8 cellular contexts compared by ENCODE assay signal in the genomic region with DNA sequence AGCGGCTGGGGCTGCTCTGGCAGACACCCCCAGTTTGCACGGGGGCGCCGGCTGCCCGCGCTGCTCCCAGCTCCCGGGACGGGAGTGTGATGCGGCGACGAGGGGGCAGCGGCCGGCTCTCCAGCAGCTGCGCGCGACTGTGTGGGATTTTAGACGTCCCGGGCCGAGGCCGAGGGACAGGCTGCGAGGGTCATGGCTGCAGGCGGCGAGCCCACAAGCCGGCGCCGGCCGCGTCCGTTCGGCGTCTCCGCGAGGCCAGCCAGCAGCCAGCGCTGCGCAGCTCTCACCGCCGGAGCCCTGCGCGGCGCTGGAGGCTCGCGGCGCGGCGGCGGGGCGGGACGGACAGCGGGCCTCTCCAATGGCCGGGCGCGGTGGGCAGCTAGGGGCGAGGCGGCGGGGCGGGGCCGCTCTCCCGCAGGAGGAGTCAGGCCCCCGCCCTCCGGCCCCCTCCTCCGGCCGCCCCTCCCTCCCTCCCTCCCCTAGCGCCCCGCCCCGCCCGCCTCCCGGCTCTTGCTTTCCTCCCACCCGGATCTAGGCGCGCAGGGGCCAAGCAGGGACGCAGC. TPM values are rescaled to one million over a fixed set of nuclear protein-coding genes. Genes with fewer than 3 reads are reported as not detected.
DNase-seq lines count a peak whose midpoint lies in the region; ATAC-seq and TF ChIP-seq lines count a peak whose summit lies in the region.

A gene (minus strand): TSS at position 285 of the 563 bp plus-strand sequence. CDS start 310 bp downstream, outside the sequence.

- H3K36me3 ChIP-seq in HUES64 (ENCODE audit: insufficient read depth, low read length) (peaks cover 15% of the 10 kb centered on the region), PC-9 (ENCODE audit: low read depth) (no peaks in the 10 kb centered on the region), neuronal stem cell (replicated peaks in 1 of 2; ENCODE audit: control insufficient read depth in 2 of 2, insufficient read depth in 2 of 2, low read length in 2 of 2) (peaks cover 13 to 20% of the 10 kb centered on the region in 2 donors), upper lobe of right lung (peaks cover 11% of the 10 kb centered on the region)

- no peaks in the 10 kb centered on the region for H3K79me2 ChIP-seq in PC-9 (ENCODE audit: low read depth)

- no peaks in the 10 kb centered on the region for H3K9me3 Mint-ChIP-seq in activated naive CD8-positive, alpha-beta T cell (ENCODE audit: low read depth)

- H3K9me2 ChIP-seq in PC-9 (ENCODE audit: insufficient read depth): no peaks in the 10 kb centered on the region

- no peaks in the 10 kb centered on the region for H3K79me1 ChIP-seq in neuronal stem cell (ENCODE audit: low read depth, low read length)

- peak within 1 kb of the TSS; percentile 98 for H2AFZ ChIP-seq in PC-9
- peak within 1 kb of the TSS; percentile 99 for H2AFZ ChIP-seq in neuronal stem cell (ENCODE audit: low read length)

- no peaks in the 10 kb centered on the region for H3K9me3 ChIP-seq in HUES64 (ENCODE audit: insufficient read depth, low read depth, low read length)
- no peaks in the 10 kb centered on the region for H3K9me3 ChIP-seq in PC-9 (ENCODE audit: insufficient read depth, low read depth)
- peaks cover 4 to 11% of the 10 kb centered on the region in 2 donors for H3K9me3 ChIP-seq in neuronal stem cell (replicated peaks in 1 of 2; ENCODE audit: control insufficient read depth in 2 of 2, insufficient read depth in 1 of 2, low read depth in 1 of 2, low read length in 2 of 2)
- H3K9me3 ChIP-seq in upper lobe of right lung: no peaks in the 10 kb centered on the region

- WGBS in HUES64: under 1% methylated on average over 57 of the region's 71 CpGs
- WGBS in neuronal stem cell (ENCODE audit: extremely low coverage in 2 of 2, insufficient read length in 2 of 2, insufficient replicate concordance in 1 of 2), 2 donors: no CpG with 5 or more reads among the region's 71 CpGs

- no peak within 1 kb of the TSS for H4K8ac ChIP-seq in neuronal stem cell (ENCODE audit: low read depth, low read length)

- ATAC-seq in GM21619 (IDR thresholded peaks at IDR 0.05; ENCODE audit: unreplicated experiment): peak; percentile 96
- ATAC-seq in upper lobe of right lung: peak; percentile 96

- peak within 1 kb of the TSS; percentile 39 for H3K27ac ChIP-seq in HUES64 (ENCODE audit: low read depth, low read length)
- H3K27ac ChIP-seq in PC-9: peak within 1 kb of the TSS; percentile 56
- H3K27ac ChIP-seq in neuronal stem cell (replicated peaks; ENCODE audit: low read length): peak within 1 kb of the TSS; percentile 82
- peak within 1 kb of the TSS; percentile 92 for H3K27ac ChIP-seq in upper lobe of right lung

- H4K91ac ChIP-seq in neuronal stem cell (ENCODE audit: low read depth, low read length, poor library complexity): no peak within 1 kb of the TSS

- H2BK12ac ChIP-seq in neuronal stem cell (ENCODE audit: low read length): no peak within 1 kb of the TSS

- H3K9ac ChIP-seq in HUES64 (ENCODE audit: low read depth, low read length): peak within 1 kb of the TSS; percentile 76
- peak within 1 kb of the TSS; percentile 93 for H3K9ac ChIP-seq in neuronal stem cell (ENCODE audit: low read depth, low read length, poor library complexity)

- peak within 1 kb of the TSS; percentile 17 for H2BK5ac ChIP-seq in neuronal stem cell (ENCODE audit: low read length)

- peaks cover 13% of the 10 kb centered on the region for H3K4me1 Mint-ChIP-seq in activated naive CD8-positive, alpha-beta T cell (ENCODE audit: low read depth)

- BruUV-seq in PC-9 (replicated peaks; lab: Mats Ljungman, UMichigan): no TSS peak

- no peak within 1 kb of the TSS for H3K27ac Mint-ChIP-seq in activated naive CD8-positive, alpha-beta T cell

- no peak for TF ChIP-seq CTCF in PC-9 (conservative IDR thresholded peaks at IDR 0.05)
- TF ChIP-seq CTCF in upper lobe of right lung (IDR thresholded peaks at IDR 0.05): peak; percentile 27

- H3K14ac ChIP-seq in neuronal stem cell (ENCODE audit: low read length): peak within 1 kb of the TSS; percentile 49

- intact Hi-C loops in PC-9 (cut with micrococcal nuclease; ENCODE audit: unreplicated experiment): loop anchor here (5.0 kb wide), 1 partner anchor 337 kb away; no protein-coding TSS in a partner anchor
- intact Hi-C loops in upper lobe of right lung (cut with DNase I): no loop called here

- H2BK15ac ChIP-seq in neuronal stem cell (ENCODE audit: low read length): peak within 1 kb of the TSS; percentile 39

- H4K20me1 ChIP-seq in PC-9 (ENCODE audit: insufficient read depth): no peaks in the 10 kb centered on the region

- H3K27me3 ChIP-seq in HUES64 (ENCODE audit: insufficient read depth, low read length) (peaks cover 13% of the 10 kb centered on the region), PC-9 (ENCODE audit: insufficient read depth, low read depth) (no peaks in the 10 kb centered on the region), neuronal stem cell (ENCODE audit: control insufficient read depth in 3 of 3, insufficient read depth in 3 of 3, low read depth in 1 of 3, low read length in 3 of 3) (peaks cover 0 to 24% (median 0%) of the 10 kb centered on the region in 3 experiments), upper lobe of right lung (no peaks in the 10 kb centered on the region)

- POLR2A ChIA-PET in PC-9 (lab: Charles Lee; ENCODE audit: unreplicated experiment): interaction anchor here (0.5 to 0.7 kb wide), 8 partner anchors 18 to 1319 kb away, joined by 3 to 10 read pairs (median 3); no protein-coding TSS in a partner anchor

- no peaks in the 10 kb centered on the region for H3K36me3 Mint-ChIP-seq in activated naive CD8-positive, alpha-beta T cell

- peak within 1 kb of the TSS; percentile 94 for H3K23ac ChIP-seq in neuronal stem cell (ENCODE audit: low read depth, low read length, poor library complexity)

- H3K27me3 Mint-ChIP-seq in activated naive CD8-positive, alpha-beta T cell: peaks cover 27% of the 10 kb centered on the region

- H3K4me3 ChIP-seq in HUES64 (ENCODE audit: low read length): peak within 1 kb of the TSS; percentile 69
- H3K4me3 ChIP-seq in PC-9: peak within 1 kb of the TSS; percentile 85
- peak within 1 kb of the TSS; percentile 88 to 92 for H3K4me3 ChIP-seq in neuronal stem cell (ENCODE audit: low read length in 2 of 2)
- H3K4me3 ChIP-seq in upper lobe of right lung: peak within 1 kb of the TSS; percentile 82

- peaks cover 19% of the 10 kb centered on the region for H3K4me1 ChIP-seq in HUES64 (ENCODE audit: insufficient read depth, low read length)
- peaks cover 16% of the 10 kb centered on the region for H3K4me1 ChIP-seq in PC-9 (replicated peaks; ENCODE audit: insufficient read depth)
- H3K4me1 ChIP-seq in neuronal stem cell (ENCODE audit: control insufficient read depth in 2 of 2, insufficient read depth in 1 of 2, low read depth in 1 of 2, low read length in 2 of 2): peaks cover 14 to 23% of the 10 kb centered on the region in 2 donors
- H3K4me1 ChIP-seq in upper lobe of right lung: peaks cover 14% of the 10 kb centered on the region

- H3K4me3 Mint-ChIP-seq in activated naive CD8-positive, alpha-beta T cell: peak within 1 kb of the TSS; percentile 92

- H2BK120ac ChIP-seq in neuronal stem cell (ENCODE audit: low read depth, low read length): peak within 1 kb of the TSS; percentile 73

- H2AK5ac ChIP-seq in neuronal stem cell (ENCODE audit: low read depth, low read length): peak within 1 kb of the TSS; percentile 28

- H3K4ac ChIP-seq in neuronal stem cell (ENCODE audit: low read length): no peak within 1 kb of the TSS

- peak within 1 kb of the TSS; percentile 97 for H3K18ac ChIP-seq in neuronal stem cell (ENCODE audit: low read length)

- DNase-seq in ELR (ENCODE audit: low read depth): peak; percentile 90
- peak; percentile 76 to 91 for DNase-seq in PC-9
- no peak for DNase-seq in glomerular endothelial cell (ENCODE audit: extremely low read depth, low read depth, low spot score)
- peak; percentile 89 for DNase-seq in neuronal stem cell (ENCODE audit: low spot score)
- DNase-seq in upper lobe of right lung: peak; percentile 95

- peaks cover 20% of the 10 kb centered on the region; the same call in 1 of the 2 replicates for H3F3A ChIP-seq in PC-9 (ENCODE audit: insufficient read depth, low read depth)

- CTCF ChIA-PET in PC-9 (lab: Charles Lee): interaction anchor here (0.6 to 1.3 kb wide), 3 partner anchors 18 to 345 kb away, joined by 3 to 9 read pairs (median 5); no protein-coding TSS in a partner anchor

- H3K4me2 ChIP-seq in PC-9 (peak within 1 kb of the TSS; percentile 89), neuronal stem cell (ENCODE audit: insufficient read depth, low read length, poor library complexity, severe bottlenecking) (peak within 1 kb of the TSS; percentile 98)

RNA-seq across cellular contexts. Expression of the gene that starts here (rescaled TPM):
- 3.9 TPM for polyA plus RNA-seq in HUES64 (2013, experiment 1 of 2)
- 4.9 TPM for polyA plus RNA-seq in HUES64 (2013, experiment 2 of 2)
- total RNA-seq in PC-9 (2021): 2.6 TPM in 2 replicates
- 103 and 107 TPM in 2 replicates for total RNA-seq in glomerular endothelial cell
- polyA plus RNA-seq in neuronal stem cell (2013, experiment 1 of 2): 3.3 TPM
- 3.4 TPM for polyA plus RNA-seq in neuronal stem cell (2013, experiment 2 of 2)
- total RNA-seq in upper lobe of right lung: 57.4 TPM

Comparison
In these comparisons a context has a peak if more than half of its experiments do, and no peak if none do; other contexts are left out.
1. RNA of the gene that starts here (total RNA-seq): 103 to 107 TPM in glomerular endothelial cell and 57.4 TPM in upper lobe of right lung (single experiment); 2.6 TPM in PC-9; every median in the first group is over 10 times any median in the second.
2. H3K27ac ChIP-seq: peak in every context shown above with its lines; median percentile 92 in upper lobe of right lung; 82 in neuronal stem cell; 56 in PC-9; 39 in HUES64.
3. Peak in every context shown above with its lines, with median percentiles within 50 percentile points of each other: H3K4me3 ChIP-seq.